Comparison of ENCODE assay signal across 1 cellular context in the genomic region with DNA sequence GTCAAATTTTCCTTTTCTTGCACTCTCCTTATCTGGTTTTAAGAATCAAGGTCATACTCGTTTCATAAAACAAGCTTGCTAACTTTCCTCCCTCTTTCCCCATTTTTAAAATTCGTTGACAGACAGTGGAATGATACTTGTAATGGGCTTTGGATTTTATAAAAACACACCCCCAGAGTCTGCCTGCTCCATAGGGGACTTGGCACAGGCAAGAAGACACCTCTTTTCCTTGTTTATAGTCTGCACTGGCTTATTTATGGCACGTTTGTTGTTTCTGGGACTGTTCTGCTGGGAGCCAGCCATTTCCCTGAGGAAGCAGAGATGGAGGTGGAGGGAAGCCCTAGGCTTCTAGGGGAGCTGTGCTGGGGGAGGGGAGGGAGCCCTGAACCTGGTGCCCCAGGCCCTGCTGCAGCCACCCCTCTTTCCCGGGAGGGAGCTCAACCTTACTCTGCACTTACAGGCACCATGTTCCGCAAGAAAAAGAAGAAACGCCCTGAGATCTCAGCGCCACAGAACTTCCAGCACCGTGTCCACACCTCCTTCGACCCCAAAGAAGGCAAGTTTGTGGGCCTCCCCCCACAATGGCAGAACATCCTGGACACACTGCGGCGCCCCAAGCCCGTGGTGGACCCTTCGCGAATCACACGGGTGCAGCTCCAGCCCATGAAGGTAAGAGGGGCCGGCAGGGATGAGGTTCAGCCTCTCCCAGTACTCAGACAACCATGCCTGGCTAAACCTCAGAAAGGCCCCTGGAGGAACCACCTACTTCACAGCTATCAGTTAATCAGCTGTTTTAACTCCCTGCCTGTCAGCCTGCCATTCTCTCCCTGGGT.
TF ChIP-seq lines count a peak whose summit lies in the region.

No MANE protein-coding gene starts in this region.

TF ChIP-seq in K562, 482 proteins besides CTCF, POLR2A, EP300 and RAD21:
- TF ChIP-seq ZNF165 (CRISPR knock-in tag; IDR thresholded peaks at IDR 0.05; ENCODE audit: borderline replicate concordance) (no peak), TFAP4 (CRISPR knock-in tag; IDR thresholded peaks at IDR 0.05; ENCODE audit: borderline replicate concordance) (peak; percentile 35; the same call in 1 of the 2 replicates), HSF4 (CRISPR knock-in tag; IDR thresholded peaks at IDR 0.05; ENCODE audit: borderline replicate concordance) (no peak), FOXJ3 (CRISPR knock-in tag; IDR thresholded peaks at IDR 0.05) (no peak)
- TF ChIP-seq, protein P1, sequence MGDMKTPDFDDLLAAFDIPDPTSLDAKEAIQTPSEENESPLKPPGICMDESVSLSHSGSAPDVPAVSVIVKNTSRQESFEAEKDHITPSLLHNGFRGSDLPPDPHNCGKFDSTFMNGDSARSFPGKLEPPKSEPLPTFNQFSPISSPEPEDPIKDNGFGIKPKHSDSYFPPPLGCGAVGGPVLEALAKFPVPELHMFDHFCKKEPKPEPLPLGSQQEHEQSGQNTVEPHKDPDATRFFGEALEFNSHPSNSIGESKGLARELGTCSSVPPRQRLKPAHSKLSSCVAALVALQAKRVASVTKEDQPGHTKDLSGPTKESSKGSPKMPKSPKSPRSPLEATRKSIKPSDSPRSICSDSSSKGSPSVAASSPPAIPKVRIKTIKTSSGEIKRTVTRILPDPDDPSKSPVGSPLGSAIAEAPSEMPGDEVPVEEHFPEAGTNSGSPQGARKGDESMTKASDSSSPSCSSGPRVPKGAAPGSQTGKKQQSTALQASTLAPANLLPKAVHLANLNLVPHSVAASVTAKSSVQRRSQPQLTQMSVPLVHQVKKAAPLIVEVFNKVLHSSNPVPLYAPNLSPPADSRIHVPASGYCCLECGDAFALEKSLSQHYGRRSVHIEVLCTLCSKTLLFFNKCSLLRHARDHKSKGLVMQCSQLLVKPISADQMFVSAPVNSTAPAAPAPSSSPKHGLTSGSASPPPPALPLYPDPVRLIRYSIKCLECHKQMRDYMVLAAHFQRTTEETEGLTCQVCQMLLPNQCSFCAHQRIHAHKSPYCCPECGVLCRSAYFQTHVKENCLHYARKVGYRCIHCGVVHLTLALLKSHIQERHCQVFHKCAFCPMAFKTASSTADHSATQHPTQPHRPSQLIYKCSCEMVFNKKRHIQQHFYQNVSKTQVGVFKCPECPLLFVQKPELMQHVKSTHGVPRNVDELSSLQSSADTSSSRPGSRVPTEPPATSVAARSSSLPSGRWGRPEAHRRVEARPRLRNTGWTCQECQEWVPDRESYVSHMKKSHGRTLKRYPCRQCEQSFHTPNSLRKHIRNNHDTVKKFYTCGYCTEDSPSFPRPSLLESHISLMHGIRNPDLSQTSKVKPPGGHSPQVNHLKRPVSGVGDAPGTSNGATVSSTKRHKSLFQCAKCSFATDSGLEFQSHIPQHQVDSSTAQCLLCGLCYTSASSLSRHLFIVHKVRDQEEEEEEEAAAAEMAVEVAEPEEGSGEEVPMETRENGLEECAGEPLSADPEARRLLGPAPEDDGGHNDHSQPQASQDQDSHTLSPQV (IDR thresholded peaks at IDR 0.05), result no peak
TF ChIP-seq in K562: peak in this region for 1.
